11 cellular contexts compared by ENCODE assay signal in genomic region chr3:53250881-53251605, GRCh38. TPM values are rescaled to one million over a fixed set of nuclear protein-coding genes. Genes with fewer than 3 reads are reported as not detected.
DNase-seq lines count a peak whose midpoint lies in the region; ATAC-seq and TF ChIP-seq lines count a peak whose summit lies in the region.
"Had no signal": no experiment of that assay in that cellular context is flagged by ENCODE, and none has a peak within 500 bp of the region (broad histone marks: within the 10 kb centered on the region; RNA-seq: fewer than 3 reads in every experiment).

No MANE protein-coding gene starts in this region.

- no peaks in the 10 kb centered on the region for H3K27me3 ChIP-seq in right atrium auricular region
- H3K27me3 ChIP-seq in left lung: no peaks in the 10 kb centered on the region
- H3K27me3 ChIP-seq in transverse colon: no peaks in the 10 kb centered on the region
- no peaks in the 10 kb centered on the region for H3K27me3 ChIP-seq in effector memory CD4-positive, alpha-beta T cell (replicated peaks; ENCODE audit: control insufficient read depth, insufficient read depth, low read length, poor library complexity, severe bottlenecking)

- H3K9me3 ChIP-seq in right atrium auricular region (no peaks in the 10 kb centered on the region), left lung (no peaks in the 10 kb centered on the region), transverse colon (no peaks in the 10 kb centered on the region)
- H3K9me3 ChIP-seq in effector memory CD4-positive, alpha-beta T cell (ENCODE audit: control insufficient read depth, low read length): no peaks in the 10 kb centered on the region

- TF ChIP-seq CTCF in right atrium auricular region (IDR thresholded peaks at IDR 0.05) (no peak), left lung (IDR thresholded peaks at IDR 0.05) (no peak), transverse colon (IDR thresholded peaks at IDR 0.05) (no peak)

- H3K4me3 ChIP-seq in right atrium auricular region: no peak overlapping the region
- peak overlapping the region in 1 of 2 donors; percentile 99 for H3K4me3 ChIP-seq in left lung
- no peak overlapping the region for H3K4me3 ChIP-seq in transverse colon
- H3K4me3 ChIP-seq in effector memory CD4-positive, alpha-beta T cell (ENCODE audit: insufficient read depth, low read depth, low read length, poor library complexity, severe bottlenecking): no peak overlapping the region

- TF ChIP-seq POLR2A in transverse colon (IDR thresholded peaks at IDR 0.05): no peak

- 90% methylated on average over 4 of the region's 4 CpGs; no CpG with 5 or more reads in 1 of the 2 donors for WGBS in transverse colon (ENCODE audit: low coverage in 1 of 2), 2 donors

- H3K36me3 ChIP-seq in right atrium auricular region: peaks cover 4% of the 10 kb centered on the region
- H3K36me3 ChIP-seq in left lung: no peaks in the 10 kb centered on the region
- H3K36me3 ChIP-seq in transverse colon: no peaks in the 10 kb centered on the region
- no peaks in the 10 kb centered on the region for H3K36me3 ChIP-seq in effector memory CD4-positive, alpha-beta T cell (ENCODE audit: control insufficient read depth, insufficient read depth, low read length)

- no peak for ATAC-seq in activated T-helper 17 cell treated with anti-CD3 and anti-CD28 coated beads, Interleukin-2, amount 50 U/mL, for 72 hours (replicated peaks)
- no peak for ATAC-seq in left lung
- no peak for ATAC-seq in GM21825 (IDR thresholded peaks at IDR 0.05; ENCODE audit: unreplicated experiment)

- no peak for DNase-seq in right atrium auricular region (ENCODE audit: low spot score)
- no peak for DNase-seq in cardiac septum (ENCODE audit: low spot score)
- peak in 1 of 2 donors; percentile 58 for DNase-seq in left lung
- DNase-seq in transverse colon: no peak
- DNase-seq in DMS153 treated with DMSO at 0.1 percent for 48 hours (lab: John Stamatoyannopoulos, UW; ENCODE audit: unreplicated experiment): no peak
- no peak for DNase-seq in effector memory CD4-positive, alpha-beta T cell
- DNase-seq: activated effector memory CD4-positive, alpha-beta T cell treated with anti-CD3 and anti-CD28 coated beads, Interleukin-2, amount 50 U/mL, for 16 hours; CD8-positive, alpha-beta memory T cell; GOT3 had no signal

- no peak overlapping the region for H3K4me3 Mint-ChIP-seq in activated T-helper 17 cell treated with anti-CD3 and anti-CD28 coated beads, Interleukin-2, amount 50 U/mL, for 72 hours

- H3K27ac ChIP-seq in right atrium auricular region: peak overlapping the region; percentile 22 to 49
- peak overlapping the region; percentile 88 to 96 for H3K27ac ChIP-seq in left lung
- H3K27ac ChIP-seq in transverse colon: peak overlapping the region in 3 of 4 donors; percentile 2 to 38 (median 37)
- no peak overlapping the region for H3K27ac ChIP-seq in effector memory CD4-positive, alpha-beta T cell (ENCODE audit: insufficient read depth, low read length, poor library complexity, severe bottlenecking)

- TF ChIP-seq EP300 in transverse colon (IDR thresholded peaks at IDR 0.05; ENCODE audit: low read depth): no peak

- intact Hi-C loops in cardiac septum (cut with DNase I) (no loop called here), left lung (cut with DNase I) (no loop called here), transverse colon (cut with DNase I; ENCODE audit: low total_unique reads) (loop anchor here (10.0 kb wide), 1 partner anchor 634 kb away; the partner anchor contains the start of gene ACTR8)

- no peaks in the 10 kb centered on the region for H3K9me3 Mint-ChIP-seq in activated T-helper 17 cell treated with anti-CD3 and anti-CD28 coated beads, Interleukin-2, amount 50 U/mL, for 72 hours
- H3K9me3 Mint-ChIP-seq: CD8-positive, alpha-beta memory T cell had no signal

- peaks cover 38% of the 10 kb centered on the region for H3K36me3 Mint-ChIP-seq in activated T-helper 17 cell treated with anti-CD3 and anti-CD28 coated beads, Interleukin-2, amount 50 U/mL, for 72 hours (ENCODE audit: low read depth)

- H3K27me3 Mint-ChIP-seq in activated T-helper 17 cell treated with anti-CD3 and anti-CD28 coated beads, Interleukin-2, amount 50 U/mL, for 72 hours: no peaks in the 10 kb centered on the region
- H3K27me3 Mint-ChIP-seq: CD8-positive, alpha-beta memory T cell had no signal

- H3K27ac Mint-ChIP-seq in activated T-helper 17 cell treated with anti-CD3 and anti-CD28 coated beads, Interleukin-2, amount 50 U/mL, for 72 hours: peak overlapping the region; percentile 1

- H3K4me1 ChIP-seq in right atrium auricular region: peaks cover 0 to 73% of the 10 kb centered on the region in 2 donors
- H3K4me1 ChIP-seq in left lung: peaks cover 45 to 86% of the 10 kb centered on the region in 2 donors
- peaks cover 17 to 72% (median 52%) of the 10 kb centered on the region in 4 donors for H3K4me1 ChIP-seq in transverse colon
- H3K4me1 ChIP-seq in effector memory CD4-positive, alpha-beta T cell (ENCODE audit: control insufficient read depth, insufficient read depth, low read length, poor library complexity, severe bottlenecking): peaks cover 16% of the 10 kb centered on the region

- H3K4me1 Mint-ChIP-seq in activated T-helper 17 cell treated with anti-CD3 and anti-CD28 coated beads, Interleukin-2, amount 50 U/mL, for 72 hours: peaks cover 20% of the 10 kb centered on the region

- in situ Hi-C loops in transverse colon (cut with MboI; ENCODE audit: low pct_ligation_motif_present in 1 of 4, low pct_unique_long_range_greater_than_20kb in 1 of 4, low sequenced_read_pairs in 3 of 4): no loop called here

RNA-seq across cellular contexts. Expression of gene TKT, which starts 4.8 kb away (rescaled TPM):
- 10 to 100 TPM; 48.8 to 62.8 TPM for total RNA-seq in right atrium auricular region
- 34.6 TPM for total RNA-seq in cardiac septum
- 100 to 1,000 TPM; 150 to 296 TPM for total RNA-seq in activated T-helper 17 cell treated with anti-CD3 and anti-CD28 coated beads, Interleukin-2, amount 50 U/mL, for 72 hours
- 100 to 1,000 TPM; 458 to 594 TPM for total RNA-seq in left lung
- total RNA-seq in transverse colon: 100 to 1,000 TPM in 3 of 4 donors, 10 to 100 TPM in 1; 97.3 to 338 (median 167) TPM
